8 cellular contexts compared by ENCODE assay signal in the genomic region with DNA sequence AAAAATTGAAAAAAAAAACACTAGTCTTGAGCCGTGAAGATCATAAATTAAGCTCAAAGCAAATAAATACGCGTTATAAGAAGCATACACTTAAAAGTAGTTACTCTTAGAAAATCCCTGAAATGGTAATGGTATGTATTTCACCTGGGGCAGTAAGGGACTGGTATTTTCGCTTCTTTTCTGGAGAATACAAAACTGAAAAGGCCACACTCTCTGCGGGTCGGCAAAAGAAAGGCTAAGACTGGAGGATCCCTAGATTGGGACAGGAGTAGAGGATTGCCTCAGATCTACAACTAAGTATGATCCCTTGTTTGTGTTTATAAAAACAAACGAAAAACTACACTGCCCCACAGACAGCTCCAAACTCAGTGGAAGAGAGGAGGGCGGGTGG. TPM values are rescaled to one million over a fixed set of nuclear protein-coding genes. Genes with fewer than 3 reads are reported as not detected.
DNase-seq lines count a peak whose midpoint lies in the region; ATAC-seq and TF ChIP-seq lines count a peak whose summit lies in the region.

No MANE protein-coding gene starts in this region.

- H3K4me3 ChIP-seq in ascending aorta (peak overlapping the region; percentile 79 to 93), liver (ENCODE audit: low read depth in 1 of 3, low read length in 3 of 3) (peak overlapping the region; percentile 90 to 99 (median 92)), transverse colon (peak overlapping the region; percentile 66 to 91 (median 77))

- intact Hi-C loops in ascending aorta (cut with DNase I): loop anchor here (1.0 to 5.0 kb wide), 7 partner anchors 62 to 1841 kb away; a partner anchor contains a TSS
- intact Hi-C loops in transverse colon (cut with DNase I; ENCODE audit: low total_unique reads): loop anchor here (10.0 kb wide), 1 partner anchor 211 kb away; no protein-coding TSS in a partner anchor

- ATAC-seq in activated T-cell treated with anti-CD3 and anti-CD28 coated beads, Interleukin-2, amount 50 U/mL, for 72 hours (replicated peaks in 1 of 2): no peak
- ATAC-seq in GM19467 (IDR thresholded peaks at IDR 0.05; ENCODE audit: unreplicated experiment) (no peak), GM19455 (IDR thresholded peaks at IDR 0.05; ENCODE audit: unreplicated experiment) (no peak), HG02840 (IDR thresholded peaks at IDR 0.05; ENCODE audit: low FRiP score, unreplicated experiment) (no peak)

- in situ Hi-C loops in transverse colon (cut with MboI; ENCODE audit: low pct_ligation_motif_present in 1 of 4, low pct_unique_long_range_greater_than_20kb in 1 of 4, low sequenced_read_pairs in 3 of 4): loop anchor here in 3 of 4 donors (10.0 to 25.0 kb wide), 4 partner anchors 111 to 211 kb away; a partner anchor contains a TSS

- peaks cover 41% of the 10 kb centered on the region for H3K4me1 Mint-ChIP-seq in activated T-cell treated with anti-CD3 and anti-CD28 coated beads, Interleukin-2, amount 50 U/mL, for 72 hours (ENCODE audit: low read depth)

- under 1% methylated on average over 8 of the region's 8 CpGs for WGBS in liver
- WGBS in transverse colon (ENCODE audit: low coverage in 1 of 2), 2 donors: 1% methylated on average over 6 to 8 of the region's 8 CpGs

- no peaks in the 10 kb centered on the region for H3K9me3 ChIP-seq in ascending aorta
- no peaks in the 10 kb centered on the region for H3K9me3 ChIP-seq in liver (ENCODE audit: control insufficient read depth in 4 of 4, low read length in 3 of 4)
- H3K9me3 ChIP-seq in transverse colon: no peaks in the 10 kb centered on the region

- H3K36me3 Mint-ChIP-seq in activated T-cell treated with anti-CD3 and anti-CD28 coated beads, Interleukin-2, amount 50 U/mL, for 72 hours (ENCODE audit: insufficient read depth in 2 of 2): peaks cover 6 to 9% of the 10 kb centered on the region in 2 donors

- no peak for TF ChIP-seq RAD21 in liver (IDR thresholded peaks at IDR 0.05)

- no peak for TF ChIP-seq EP300 in transverse colon (IDR thresholded peaks at IDR 0.05; ENCODE audit: low read depth)

- DNase-seq in activated T-cell treated with anti-CD3 and anti-CD28 coated beads, Interleukin-2, amount 50 U/mL, for 72 hours: no peak
- DNase-seq in activated T-cell treated with anti-CD3 and anti-CD28 coated beads for 4 hours (no peak), ascending aorta (ENCODE audit: low spot score in 2 of 2) (no peak), transverse colon (no peak)

- no peaks in the 10 kb centered on the region for H3K9me3 Mint-ChIP-seq in activated T-cell treated with anti-CD3 and anti-CD28 coated beads, Interleukin-2, amount 50 U/mL, for 72 hours

- TF ChIP-seq CTCF in ascending aorta (IDR thresholded peaks at IDR 0.05): no peak
- no peak for TF ChIP-seq CTCF in liver (IDR thresholded peaks at IDR 0.05; ENCODE audit: low read depth, low read length, missing input control)
- no peak for TF ChIP-seq CTCF in transverse colon (IDR thresholded peaks at IDR 0.05)

- H3K36me3 ChIP-seq in ascending aorta (no peaks in the 10 kb centered on the region), liver (ENCODE audit: control insufficient read depth in 4 of 4, insufficient read depth in 3 of 4, low read depth in 1 of 4, low read length in 3 of 4) (no peaks in the 10 kb centered on the region), transverse colon (no peaks in the 10 kb centered on the region)

- no peak for TF ChIP-seq POLR2A in transverse colon (IDR thresholded peaks at IDR 0.05)

- H3K27ac Mint-ChIP-seq in activated T-cell treated with anti-CD3 and anti-CD28 coated beads, Interleukin-2, amount 50 U/mL, for 72 hours: peak overlapping the region; percentile 99

- H3K9ac ChIP-seq in liver (ENCODE audit: low read depth in 1 of 2, low read length in 2 of 2): peak overlapping the region; percentile 96 to 97

- H3K27me3 ChIP-seq in ascending aorta (no peaks in the 10 kb centered on the region), liver (ENCODE audit: control insufficient read depth in 4 of 4, insufficient read depth in 4 of 4, low read length in 3 of 4) (no peaks in the 10 kb centered on the region), transverse colon (no peaks in the 10 kb centered on the region)

- H3K4me3 Mint-ChIP-seq in activated T-cell treated with anti-CD3 and anti-CD28 coated beads, Interleukin-2, amount 50 U/mL, for 72 hours: peak overlapping the region; percentile 99 to 100

- H3K27me3 Mint-ChIP-seq in activated T-cell treated with anti-CD3 and anti-CD28 coated beads, Interleukin-2, amount 50 U/mL, for 72 hours (ENCODE audit: low read depth): no peaks in the 10 kb centered on the region

- H3K27ac ChIP-seq in ascending aorta: peak overlapping the region; percentile 90 to 94
- H3K27ac ChIP-seq in liver (ENCODE audit: low read depth in 1 of 2, low read length in 2 of 2): peak overlapping the region; percentile 87 to 94
- peak overlapping the region; percentile 91 to 98 (median 94) for H3K27ac ChIP-seq in transverse colon

- peaks cover 0 to 7% of the 10 kb centered on the region in 2 donors for H3K4me1 ChIP-seq in ascending aorta
- peaks cover 2 to 22% (median 17%) of the 10 kb centered on the region in 4 donors for H3K4me1 ChIP-seq in liver (ENCODE audit: control insufficient read depth in 4 of 4, insufficient read depth in 4 of 4, low read length in 3 of 4)
- peaks cover 8 to 43% (median 15%) of the 10 kb centered on the region in 4 donors for H3K4me1 ChIP-seq in transverse colon

TF ChIP-seq in liver, 16 proteins besides CTCF, POLR2A, EP300 and RAD21:
- TF ChIP-seq, protein P1, sequence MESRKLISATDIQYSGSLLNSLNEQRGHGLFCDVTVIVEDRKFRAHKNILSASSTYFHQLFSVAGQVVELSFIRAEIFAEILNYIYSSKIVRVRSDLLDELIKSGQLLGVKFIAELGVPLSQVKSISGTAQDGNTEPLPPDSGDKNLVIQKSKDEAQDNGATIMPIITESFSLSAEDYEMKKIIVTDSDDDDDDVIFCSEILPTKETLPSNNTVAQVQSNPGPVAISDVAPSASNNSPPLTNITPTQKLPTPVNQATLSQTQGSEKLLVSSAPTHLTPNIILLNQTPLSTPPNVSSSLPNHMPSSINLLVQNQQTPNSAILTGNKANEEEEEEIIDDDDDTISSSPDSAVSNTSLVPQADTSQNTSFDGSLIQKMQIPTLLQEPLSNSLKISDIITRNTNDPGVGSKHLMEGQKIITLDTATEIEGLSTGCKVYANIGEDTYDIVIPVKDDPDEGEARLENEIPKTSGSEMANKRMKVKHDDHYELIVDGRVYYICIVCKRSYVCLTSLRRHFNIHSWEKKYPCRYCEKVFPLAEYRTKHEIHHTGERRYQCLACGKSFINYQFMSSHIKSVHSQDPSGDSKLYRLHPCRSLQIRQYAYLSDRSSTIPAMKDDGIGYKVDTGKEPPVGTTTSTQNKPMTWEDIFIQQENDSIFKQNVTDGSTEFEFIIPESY (IDR thresholded peaks at IDR 0.05): no peak
- peak; percentile 4 for TF ChIP-seq FOXA1 (IDR thresholded peaks at IDR 0.05)

RNA-seq across cellular contexts. Expression of a gene that starts 0.6 kb away (rescaled TPM):
- 10 to 100 TPM; 48.3 to 59.0 TPM for total RNA-seq in activated T-cell treated with anti-CD3 and anti-CD28 coated beads, Interleukin-2, amount 50 U/mL, for 72 hours
- 20.3 TPM for total RNA-seq in ascending aorta
- 10 to 100 TPM; 41.1 to 53.1 TPM for total RNA-seq in liver
- 10 to 100 TPM; 29.7 to 34.6 TPM for polyA plus RNA-seq in liver
- total RNA-seq in transverse colon: 10 to 100 TPM; 32.2 to 95.8 (median 81.2) TPM
